Comparison of ENCODE assay signal across 2 cellular contexts in genomic region chr12:32240210-32240609, GRCh38.
A peak's percentile ranks its signal among the peaks of the same experiment; 100 is the strongest.
TF ChIP-seq lines count a peak whose summit lies in the region.

No MANE protein-coding gene starts in this region.

TF ChIP-seq in HEK293, 187 proteins besides CTCF, POLR2A, EP300 and RAD21:
- TF ChIP-seq ZNF580 (tag by site-specific recombination; IDR thresholded peaks at IDR 0.05) (no peak), GLIS1 (tag by site-specific recombination; IDR thresholded peaks at IDR 0.05) (peak; percentile 86), ZNF664 (tag by site-specific recombination; IDR thresholded peaks at IDR 0.05) (no peak)
TF ChIP-seq in HEK293: peak in this region for 1.

TF ChIP-seq in endothelial cell of umbilical vein, 7 proteins besides CTCF, POLR2A, EP300 and RAD21 (continued from another document):
- no peak for TF ChIP-seq EZH2 (IDR thresholded peaks at IDR 0.05; ENCODE audit: borderline replicate concordance, low read depth, low read length, severe bottlenecking)
- no peak for TF ChIP-seq MAX (IDR thresholded peaks at IDR 0.05; ENCODE audit: insufficient read depth, insufficient read length)
- no peak for TF ChIP-seq GATA2 (IDR thresholded peaks at IDR 0.05; ENCODE audit: insufficient read depth, insufficient read length, low read depth, low read length)
- peak; percentile 5 for TF ChIP-seq JUN (IDR thresholded peaks at IDR 0.05; ENCODE audit: borderline replicate concordance, insufficient read depth, insufficient read length, low read depth)
- TF ChIP-seq FOS (IDR thresholded peaks at IDR 0.05; ENCODE audit: borderline replicate concordance, insufficient read depth, low read length), result peak; percentile 24
